In the genomic region with DNA sequence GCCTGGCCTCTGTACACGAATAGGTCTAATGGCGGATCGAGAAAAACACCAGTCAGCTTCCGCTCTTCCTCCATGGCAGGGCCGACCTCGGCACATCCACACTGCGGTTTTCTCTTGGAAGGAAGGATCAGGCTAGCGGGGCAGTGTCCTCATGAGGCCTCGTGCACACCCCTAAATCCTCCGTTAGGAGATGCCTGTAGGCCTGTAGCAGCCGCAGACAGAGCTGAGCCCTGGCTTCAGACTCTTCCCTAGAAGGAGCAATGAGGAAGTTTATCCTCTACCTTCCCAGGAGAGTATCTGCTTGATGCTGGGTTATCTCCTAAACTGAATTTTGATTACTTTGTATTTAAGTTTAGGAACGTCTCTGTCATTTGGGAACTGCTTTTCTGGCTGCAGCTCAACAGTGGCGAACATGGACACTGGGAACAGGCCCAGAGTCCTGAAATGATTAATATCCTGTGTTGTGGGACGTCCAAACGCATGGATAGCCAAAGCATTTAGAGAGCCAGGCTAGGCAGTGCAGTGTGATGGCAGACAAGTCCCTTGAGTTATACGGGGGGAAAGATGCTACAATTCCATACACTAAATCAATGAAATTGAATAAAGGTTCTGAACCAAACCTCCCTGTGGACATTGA, we compare ENCODE assay signal across 10 cellular contexts. TPM values are rescaled to one million over a fixed set of nuclear protein-coding genes. Genes with fewer than 3 reads are reported as not detected.
DNase-seq lines count a peak whose midpoint lies in the region; ATAC-seq, FAIRE-seq and TF ChIP-seq lines count a peak whose summit lies in the region.
"Had no signal": no experiment of that assay in that cellular context is flagged by ENCODE, and none has a peak within 500 bp of the region (broad histone marks: within the 10 kb centered on the region; RNA-seq: fewer than 3 reads in every experiment).

No MANE protein-coding gene starts in this region.

- H3K79me2 ChIP-seq in ACC112 (ENCODE audit: control insufficient read depth, insufficient read depth, low read length, unreplicated experiment): no peaks in the 10 kb centered on the region

- POLR2A ChIA-PET in RWPE1 (lab: Yijun Ruan, JAX; ENCODE audit: low non-redundant PET): no interaction called here

- H3K4me1 ChIP-seq in ACC112 (ENCODE audit: control insufficient read depth, insufficient read depth, low read length, unreplicated experiment): peaks cover 36% of the 10 kb centered on the region
- H3K4me1 ChIP-seq in pancreas: no peaks in the 10 kb centered on the region

- H3K4me3 ChIP-seq in ACC112 (ENCODE audit: low read depth, low read length) (peak overlapping the region; percentile 23; the same call in 1 of the 2 replicates), foreskin fibroblast (ENCODE audit: low read depth in 1 of 2, low read length in 2 of 2) (no peak overlapping the region), pancreas (no peak overlapping the region)

- intact Hi-C loops in pancreas (cut with DNase I): no loop called here

- no peak for TF ChIP-seq CTCF in RWPE1 (conservative IDR thresholded peaks at IDR 0.05; ENCODE audit: low read depth)
- TF ChIP-seq CTCF in foreskin fibroblast (IDR thresholded peaks at IDR 0.05; ENCODE audit: low read depth, low read length): no peak
- no peak for TF ChIP-seq CTCF in pancreas (IDR thresholded peaks at IDR 0.05)

- no peaks in the 10 kb centered on the region for H3K36me3 ChIP-seq in ACC112 (ENCODE audit: insufficient read depth, low read length)
- H3K36me3 ChIP-seq in pancreas: no peaks in the 10 kb centered on the region

- no peak for FAIRE-seq in pancreas (lab: Jason Lieb, UNC)

- peak overlapping the region; percentile 96 for H3K27ac ChIP-seq in ACC112 (ENCODE audit: low read depth, low read length)
- peak overlapping the region; percentile 100 for H3K27ac ChIP-seq in RWPE1
- peak overlapping the region in 2 of 4 donors; percentile 22 to 44 for H3K27ac ChIP-seq in pancreas

- ATAC-seq in pancreas (peak in 3 of 4 donors; percentile 50 to 66 (median 57)), HG02610 (IDR thresholded peaks at IDR 0.05; ENCODE audit: unreplicated experiment) (no peak), GM19328 (IDR thresholded peaks at IDR 0.05; ENCODE audit: unreplicated experiment) (no peak)

- 65 to 71% methylated on average over 16 of the region's 16 CpGs for WGBS in pancreas, 2 donors

- no peaks in the 10 kb centered on the region for H3K27me3 ChIP-seq in ACC112 (ENCODE audit: insufficient read depth, low read length)
- H3K27me3 ChIP-seq in pancreas: no peaks in the 10 kb centered on the region

- H3K9me3 ChIP-seq in pancreas: no peaks in the 10 kb centered on the region

- peak overlapping the region; percentile 62 for H2AFZ ChIP-seq in ACC112 (ENCODE audit: low read length, unreplicated experiment)

- CTCF ChIA-PET in RWPE1 (lab: Yijun Ruan, JAX): interaction anchor here (1.0 to 2.3 kb wide), 2 partner anchors 16 to 51 kb away, joined by 3 to 6 read pairs; no protein-coding TSS in a partner anchor

- peak; percentile 7 for DNase-seq in RWPE1 (ENCODE audit: low spot score)
- DNase-seq in foreskin fibroblast: peak; percentile 31 to 49
- no peak for DNase-seq in pancreas
- no peak for DNase-seq in T-helper 2 cell
- DNase-seq in RPMI8226: no peak
- DNase-seq: cortex of kidney, NCI-H1694 treated with DMSO at 0.1 percent for 48 hours had no signal

RNA-seq across cellular contexts. Expression of a gene that starts 16.5 kb away (rescaled TPM):
- total RNA-seq in pancreas: 10 to 100 TPM in 5 of 6 donors, 1 to 10 TPM in 1; 6.1 to 17.3 (median 13.9) TPM
- polyA plus RNA-seq in pancreas: 10 to 100 TPM in 1 of 2 donors, 1 to 10 TPM in 1; 9.5 to 11.0 TPM

Comparison
In these comparisons a context has a peak if more than half of its experiments do, and no peak if none do; other contexts are left out.
1. DNase-seq: peak in RWPE1 (single experiment) and foreskin fibroblast (2 of 2); none in pancreas (0 of 6), T-helper 2 cell (0 of 5) and RPMI8226 (single experiment).
2. ATAC-seq: peak in pancreas (3 of 4); none in HG02610 (single experiment) and GM19328 (single experiment).